ENCODE assay signal across 2 cellular contexts in the genomic region with DNA sequence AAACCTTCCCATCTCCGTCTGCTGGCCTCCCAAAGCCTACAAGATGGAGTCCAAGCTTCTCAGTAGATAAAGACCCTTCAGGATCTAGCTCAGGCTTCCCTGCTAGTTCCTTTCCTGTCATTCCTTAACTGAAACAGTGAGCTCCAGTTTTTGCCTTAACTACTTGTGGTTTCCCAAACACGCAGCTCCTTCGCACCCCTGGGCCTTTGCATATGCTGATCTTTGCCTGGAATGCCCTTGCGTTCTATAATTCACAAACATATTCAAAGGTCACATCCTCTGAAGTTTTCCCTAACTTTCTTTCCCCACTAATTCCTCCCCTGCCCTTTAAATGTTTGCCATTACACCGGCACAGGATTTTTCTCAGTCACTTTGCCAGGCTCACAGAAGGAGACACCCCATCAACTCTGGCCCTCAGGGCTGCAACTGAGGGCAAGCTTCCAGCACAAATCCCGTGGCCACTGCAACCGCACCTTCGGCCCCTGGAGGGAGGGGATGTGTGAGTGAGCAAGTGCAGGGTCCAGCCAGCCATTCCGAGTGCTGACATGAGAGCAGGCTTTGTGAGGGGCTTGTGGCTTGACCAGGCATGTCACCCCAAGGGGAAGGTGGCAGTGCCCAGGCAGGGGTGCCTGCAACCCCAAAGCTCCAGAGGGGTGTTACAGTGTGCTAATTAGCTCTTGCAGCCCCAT.
TF ChIP-seq lines count a peak whose summit lies in the region.

No MANE protein-coding gene starts in this region.

TF ChIP-seq in IMR-90, 13 proteins besides CTCF, POLR2A, EP300 and RAD21:
- TF ChIP-seq MAZ (IDR thresholded peaks at IDR 0.05; ENCODE audit: borderline replicate concordance, low read depth, low read length) (no peak), MXI1 (IDR thresholded peaks at IDR 0.05; ENCODE audit: borderline replicate concordance, low read depth, low read length) (no peak), CHD1 (IDR thresholded peaks at IDR 0.05; ENCODE audit: low read depth, low read length) (no peak), RFX5 (IDR thresholded peaks at IDR 0.05; ENCODE audit: low read depth, low read length) (no peak), FOS (IDR thresholded peaks at IDR 0.05; ENCODE audit: low read depth, low read length) (no peak), CEBPB (IDR thresholded peaks at IDR 0.05; ENCODE audit: low read depth, low read length) (no peak), RCOR1 (IDR thresholded peaks at IDR 0.05; ENCODE audit: insufficient replicate concordance, low read length) (no peak), NFE2L2 (IDR thresholded peaks at IDR 0.05; ENCODE audit: low read depth, low read length) (no peak), SMC3 (IDR thresholded peaks at IDR 0.05; ENCODE audit: low read depth, low read length) (no peak), BHLHE40 (IDR thresholded peaks at IDR 0.05; ENCODE audit: low read depth, low read length) (no peak), MAFK (IDR thresholded peaks at IDR 0.05; ENCODE audit: low read depth, low read length) (no peak), USF2 (IDR thresholded peaks at IDR 0.05; ENCODE audit: low read depth, low read length) (no peak)
- TF ChIP-seq, protein P1, sequence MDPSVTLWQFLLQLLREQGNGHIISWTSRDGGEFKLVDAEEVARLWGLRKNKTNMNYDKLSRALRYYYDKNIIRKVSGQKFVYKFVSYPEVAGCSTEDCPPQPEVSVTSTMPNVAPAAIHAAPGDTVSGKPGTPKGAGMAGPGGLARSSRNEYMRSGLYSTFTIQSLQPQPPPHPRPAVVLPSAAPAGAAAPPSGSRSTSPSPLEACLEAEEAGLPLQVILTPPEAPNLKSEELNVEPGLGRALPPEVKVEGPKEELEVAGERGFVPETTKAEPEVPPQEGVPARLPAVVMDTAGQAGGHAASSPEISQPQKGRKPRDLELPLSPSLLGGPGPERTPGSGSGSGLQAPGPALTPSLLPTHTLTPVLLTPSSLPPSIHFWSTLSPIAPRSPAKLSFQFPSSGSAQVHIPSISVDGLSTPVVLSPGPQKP (IDR thresholded peaks at IDR 0.05; ENCODE audit: borderline replicate concordance, low read depth, low read length): no peak

TF ChIP-seq in H1, 55 proteins besides CTCF, POLR2A, EP300 and RAD21:
- no peak for TF ChIP-seq CHD1 (IDR thresholded peaks at IDR 0.05; ENCODE audit: low read depth, low read length)
- peak; percentile 70; the same call in 1 of the 2 replicates for TF ChIP-seq KDM1A (IDR thresholded peaks at IDR 0.05; ENCODE audit: borderline replicate concordance, low read length)
